18 cellular contexts compared by ENCODE assay signal in genomic region chr2:239116456-239117246, GRCh38.
A peak's percentile ranks its signal among the peaks of the same experiment; 100 is the strongest.
DNase-seq lines count a peak whose midpoint lies in the region; ATAC-seq, FAIRE-seq and TF ChIP-seq lines count a peak whose summit lies in the region.
"Had no signal": no experiment of that assay in that cellular context is flagged by ENCODE, and none has a peak within 500 bp of the region (broad histone marks: within the 10 kb centered on the region; RNA-seq: fewer than 3 reads in every experiment).

No MANE protein-coding gene starts in this region.

- no peaks in the 10 kb centered on the region for H3K9me3 ChIP-seq in CD4-positive, CD25-positive, alpha-beta regulatory T cell (ENCODE audit: control insufficient read depth in 2 of 2, low read length in 2 of 2)
- no peaks in the 10 kb centered on the region for H3K9me3 ChIP-seq in astrocyte (ENCODE audit: insufficient read depth, low read depth, low read length)
- H3K9me3 ChIP-seq in MG63 = no peaks in the 10 kb centered on the region
- H3K9me3 ChIP-seq: left lung had no signal

- no peak for DNase-seq in CD4-positive, CD25-positive, alpha-beta regulatory T cell
- DNase-seq in HK-2 (ENCODE audit: unreplicated experiment) (peak; percentile 29), astrocyte (ENCODE audit: low read depth) (peak; percentile 45), nephron progenitor cell (no peak), MG63 (no peak), NCI-H1436 treated with DMSO at 0.1 percent for 48 hours (lab: John Stamatoyannopoulos, UW) (no peak)
- no peak for DNase-seq in activated CD8-positive, alpha-beta T cell treated with anti-CD3 and anti-CD28 coated beads for 36 hours
- DNase-seq: activated CD8-positive, alpha-beta memory T cell treated with anti-CD3 and anti-CD28 coated beads, Interleukin-2, amount 50 U/mL, for 48 hours; activated naive CD4-positive, alpha-beta T cell treated with Interleukin-2 at 50 U/mL for 16 hours; effector CD4-positive, alpha-beta T cell; NCI-H146; NK-92 treated with Interleukin-12 subunit alpha and Interleukin-12 subunit beta, amount 100 ng/mL, for 24 hours; stimulated activated naive B cell treated with anti-CD40 and anti-IgM and Interleukin-4, amounts not matched to agents 10 μg/mL and 1 μg/mL and 100 μg/mL, for 72 hours had no signal

- H3K4me2 ChIP-seq in astrocyte (ENCODE audit: low read length) = no peak overlapping the region

- POLR2A ChIA-PET in activated CD8-positive, alpha-beta T cell treated with anti-CD3 and anti-CD28 coated beads for 36 hours (lab: Charles Lee) = no interaction called here

- intact Hi-C loops in activated CD8-positive, alpha-beta T cell treated with anti-CD3 and anti-CD28 coated beads for 36 hours (cut with micrococcal nuclease) = no loop called here

- peaks cover 0 to 30% (median 9%) of the 10 kb centered on the region in 4 donors for H3K4me1 Mint-ChIP-seq in CD4-positive, CD25-positive, alpha-beta regulatory T cell
- H3K4me1 Mint-ChIP-seq in astrocyte (ENCODE audit: low read depth, unreplicated experiment) (peaks cover 10% of the 10 kb centered on the region), nephron progenitor cell (peaks cover 40% of the 10 kb centered on the region)
- peaks cover 11% of the 10 kb centered on the region for H3K4me1 Mint-ChIP-seq in activated CD8-positive, alpha-beta T cell treated with anti-CD3 and anti-CD28 coated beads for 36 hours (ENCODE audit: low read depth)

- peak overlapping the region in 2 of 3 donors; percentile 23 to 86 for H3K27ac Mint-ChIP-seq in CD4-positive, CD25-positive, alpha-beta regulatory T cell
- H3K27ac Mint-ChIP-seq in astrocyte (ENCODE audit: unreplicated experiment) (no peak overlapping the region), nephron progenitor cell (peak overlapping the region; percentile 40)
- H3K27ac Mint-ChIP-seq in activated CD8-positive, alpha-beta T cell treated with anti-CD3 and anti-CD28 coated beads for 36 hours = no peak overlapping the region
- H3K27ac Mint-ChIP-seq: T-helper 1 cell treated with Interleukin-12 subunit alpha and Interleukin-12 subunit beta and Interleukin-4 antibody, amounts not matched to agents 30 μg/mL and 1 μg/mL, for 36 hours had no signal

- no peak overlapping the region for H3K27ac ChIP-seq in CD4-positive, CD25-positive, alpha-beta regulatory T cell (ENCODE audit: insufficient read depth, low read length, poor library complexity, severe bottlenecking)
- H3K27ac ChIP-seq in astrocyte (ENCODE audit: low read depth, low read length) = no peak overlapping the region
- H3K27ac ChIP-seq: cardiac muscle cell, left lung had no signal

- no peak overlapping the region for H3K9ac ChIP-seq in astrocyte (ENCODE audit: low read length)

- no peaks in the 10 kb centered on the region for H3K4me1 ChIP-seq in CD4-positive, CD25-positive, alpha-beta regulatory T cell (ENCODE audit: control insufficient read depth, insufficient read depth, low read length, poor library complexity, severe bottlenecking)
- H3K4me1 ChIP-seq in astrocyte (ENCODE audit: insufficient read depth, low read length) = peaks cover 9% of the 10 kb centered on the region

- H2AFZ ChIP-seq in astrocyte (ENCODE audit: low read depth, low read length) = no peak overlapping the region

- FAIRE-seq in astrocyte (lab: Jason Lieb, UNC) = no peak
- FAIRE-seq: GM19239 had no signal

- no peaks in the 10 kb centered on the region for H3K79me2 ChIP-seq in astrocyte (ENCODE audit: insufficient read depth, low read length)

- H3K36me3 Mint-ChIP-seq in CD4-positive, CD25-positive, alpha-beta regulatory T cell = peaks cover 6% of the 10 kb centered on the region
- H3K36me3 Mint-ChIP-seq in astrocyte (ENCODE audit: low read depth, unreplicated experiment) (peaks cover under 1% of the 10 kb centered on the region), nephron progenitor cell (ENCODE audit: low read depth) (peaks cover 28% of the 10 kb centered on the region)
- H3K36me3 Mint-ChIP-seq in activated CD8-positive, alpha-beta T cell treated with anti-CD3 and anti-CD28 coated beads for 36 hours (ENCODE audit: low read depth) = no peaks in the 10 kb centered on the region

- peak overlapping the region in 3 of 4 donors; percentile 46 to 61 (median 49) for H3K4me3 Mint-ChIP-seq in CD4-positive, CD25-positive, alpha-beta regulatory T cell
- H3K4me3 Mint-ChIP-seq in astrocyte (ENCODE audit: unreplicated experiment) (no peak overlapping the region), nephron progenitor cell (no peak overlapping the region)
- no peak overlapping the region for H3K4me3 Mint-ChIP-seq in activated CD8-positive, alpha-beta T cell treated with anti-CD3 and anti-CD28 coated beads for 36 hours
- H3K4me3 Mint-ChIP-seq: stimulated activated naive B cell treated with anti-CD40 and anti-IgM and Interleukin-4, amounts not matched to agents 10 μg/mL and 1 μg/mL and 100 μg/mL, for 72 hours; T-helper 1 cell treated with Interleukin-12 subunit alpha and Interleukin-12 subunit beta and Interleukin-4 antibody, amounts not matched to agents 30 μg/mL and 1 μg/mL, for 36 hours had no signal

- H4K20me1 ChIP-seq in astrocyte (ENCODE audit: insufficient read depth, low read length) = no peaks in the 10 kb centered on the region

- CTCF ChIA-PET in activated CD8-positive, alpha-beta T cell treated with anti-CD3 and anti-CD28 coated beads for 36 hours (lab: Charles Lee) = no interaction called here

- no peaks in the 10 kb centered on the region for H3K9me3 Mint-ChIP-seq in CD4-positive, CD25-positive, alpha-beta regulatory T cell
- H3K9me3 Mint-ChIP-seq in astrocyte (ENCODE audit: unreplicated experiment) (no peaks in the 10 kb centered on the region), nephron progenitor cell (no peaks in the 10 kb centered on the region)
- H3K9me3 Mint-ChIP-seq in activated CD8-positive, alpha-beta T cell treated with anti-CD3 and anti-CD28 coated beads for 36 hours = no peaks in the 10 kb centered on the region
- H3K9me3 Mint-ChIP-seq: stimulated activated naive B cell treated with anti-CD40 and anti-IgM and Interleukin-4, amounts not matched to agents 10 μg/mL and 1 μg/mL and 100 μg/mL, for 72 hours; T-helper 1 cell treated with Interleukin-12 subunit alpha and Interleukin-12 subunit beta and Interleukin-4 antibody, amounts not matched to agents 30 μg/mL and 1 μg/mL, for 36 hours had no signal

- H3K27me3 Mint-ChIP-seq in CD4-positive, CD25-positive, alpha-beta regulatory T cell = no peaks in the 10 kb centered on the region
- H3K27me3 Mint-ChIP-seq in astrocyte (ENCODE audit: low read depth, unreplicated experiment) (peaks cover 4% of the 10 kb centered on the region), nephron progenitor cell (ENCODE audit: low read depth, poor library complexity) (peaks cover 3% of the 10 kb centered on the region)
- H3K27me3 Mint-ChIP-seq in activated CD8-positive, alpha-beta T cell treated with anti-CD3 and anti-CD28 coated beads for 36 hours = no peaks in the 10 kb centered on the region
- H3K27me3 Mint-ChIP-seq: stimulated activated naive B cell treated with anti-CD40 and anti-IgM and Interleukin-4, amounts not matched to agents 10 μg/mL and 1 μg/mL and 100 μg/mL, for 72 hours had no signal

- TF ChIP-seq CTCF in astrocyte (IDR thresholded peaks at IDR 0.05; ENCODE audit: insufficient read depth, low read depth, low read length) = no peak
- TF ChIP-seq CTCF in nephron progenitor cell (IDR thresholded peaks at IDR 0.05) = no peak
- TF ChIP-seq CTCF in activated CD8-positive, alpha-beta T cell treated with anti-CD3 and anti-CD28 coated beads for 36 hours (IDR thresholded peaks at IDR 0.05) = no peak

- H3K27me3 ChIP-seq in CD4-positive, CD25-positive, alpha-beta regulatory T cell (ENCODE audit: control insufficient read depth, insufficient read depth, low read length) = no peaks in the 10 kb centered on the region
- H3K27me3 ChIP-seq in astrocyte (ENCODE audit: insufficient read depth, low read length) (no peaks in the 10 kb centered on the region), MG63 (no peaks in the 10 kb centered on the region)
- H3K27me3 ChIP-seq: cardiac muscle cell, left lung had no signal

- no peak overlapping the region for H3K4me3 ChIP-seq in CD4-positive, CD25-positive, alpha-beta regulatory T cell (ENCODE audit: low read depth, low read length)
- no peak overlapping the region for H3K4me3 ChIP-seq in astrocyte (ENCODE audit: insufficient read depth, low read depth, low read length)
- no peak overlapping the region for H3K4me3 ChIP-seq in MG63
- H3K4me3 ChIP-seq: cardiac muscle cell, left lung had no signal

- ATAC-seq in CD4-positive, CD25-positive, alpha-beta regulatory T cell (ENCODE audit: low read depth in 2 of 2) = no peak
- ATAC-seq in activated CD8-positive, alpha-beta T cell treated with anti-CD3 and anti-CD28 coated beads for 36 hours = no peak
- ATAC-seq: left lung; Right ventricle myocardium inferior; stimulated activated naive B cell treated with anti-CD40 and anti-IgM and Interleukin-4, amounts not matched to agents 10 μg/mL and 1 μg/mL and 100 μg/mL, for 72 hours had no signal

- peaks cover 22% of the 10 kb centered on the region for H3K36me3 ChIP-seq in CD4-positive, CD25-positive, alpha-beta regulatory T cell (ENCODE audit: control insufficient read depth, insufficient read depth, low read length)
- H3K36me3 ChIP-seq in astrocyte (ENCODE audit: insufficient read depth, low read length) (no peaks in the 10 kb centered on the region), MG63 (no peaks in the 10 kb centered on the region)
- H3K36me3 ChIP-seq: cardiac muscle cell had no signal

Comparison
In these comparisons a context has a peak if more than half of its experiments do, and no peak if none do; other contexts are left out.
1. DNase-seq: peak in HK-2 (single experiment) and astrocyte (single experiment); none in CD4-positive, CD25-positive, alpha-beta regulatory T cell (0 of 3), nephron progenitor cell (single experiment), MG63 (single experiment), activated CD8-positive, alpha-beta T cell treated with anti-CD3 and anti-CD28 coated beads for 36 hours (single experiment) and NCI-H1436 treated with DMSO at 0.1 percent for 48 hours (single experiment).
2. H3K27ac Mint-ChIP-seq: peak in CD4-positive, CD25-positive, alpha-beta regulatory T cell (2 of 3) and nephron progenitor cell (single experiment); none in astrocyte (single experiment) and activated CD8-positive, alpha-beta T cell treated with anti-CD3 and anti-CD28 coated beads for 36 hours (single experiment).
3. H3K4me3 Mint-ChIP-seq: peak in CD4-positive, CD25-positive, alpha-beta regulatory T cell (3 of 4); none in astrocyte (single experiment), nephron progenitor cell (single experiment) and activated CD8-positive, alpha-beta T cell treated with anti-CD3 and anti-CD28 coated beads for 36 hours (single experiment).